ENCODE assay signal across 8 cellular contexts in the genomic region with DNA sequence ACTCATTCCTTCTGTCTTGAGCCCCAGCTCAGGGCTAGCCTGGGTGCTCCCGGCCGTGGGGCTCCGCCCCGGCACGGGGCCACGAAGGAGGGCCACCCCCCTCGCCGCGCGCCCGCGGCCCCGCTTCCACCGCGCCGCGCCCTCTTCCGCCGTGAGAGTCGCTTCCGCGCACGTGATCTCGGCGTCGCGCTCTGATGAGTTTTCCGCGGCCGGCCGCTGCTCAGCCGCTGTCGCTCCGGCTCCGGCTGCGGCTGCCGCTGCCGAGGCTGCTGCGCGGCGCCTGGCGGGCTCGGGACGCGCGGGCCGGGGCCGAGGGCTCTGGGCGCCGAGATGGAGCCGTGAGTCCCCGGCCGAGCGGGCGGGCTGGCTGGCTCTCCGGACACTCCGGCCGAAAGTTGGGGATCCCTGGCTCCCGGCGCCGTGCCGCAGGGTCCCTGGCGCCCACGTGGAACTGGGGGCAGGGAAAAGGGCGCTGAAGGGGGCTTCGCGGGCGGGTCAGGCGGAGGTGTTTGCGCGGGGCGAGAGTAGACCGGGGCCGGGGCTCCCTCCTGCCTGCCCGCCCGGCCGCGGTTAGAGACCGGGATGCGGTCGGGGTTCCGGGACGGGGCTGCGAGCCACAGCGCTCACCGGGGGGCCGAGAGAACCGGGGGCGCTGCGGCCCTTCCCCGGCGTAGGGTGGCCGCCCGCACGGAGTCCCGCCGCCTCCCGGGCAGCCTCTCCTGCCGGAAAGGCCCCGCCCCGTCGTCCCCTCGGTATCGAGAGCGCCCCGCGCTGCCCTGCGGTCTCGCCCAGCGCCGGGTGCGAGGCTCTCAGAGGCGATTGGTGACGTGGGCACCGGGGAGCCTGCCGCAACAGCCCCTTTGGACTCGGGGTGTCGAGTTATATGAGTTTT. TPM values are rescaled to one million over a fixed set of nuclear protein-coding genes. Genes with fewer than 3 reads are reported as not detected.
DNase-seq lines count a peak whose midpoint lies in the region; ATAC-seq, FAIRE-seq and TF ChIP-seq lines count a peak whose summit lies in the region.

TSS of gene TMEM181 (plus strand) at position 197 of the 892 bp plus-strand sequence. CDS start at position 331, 134 bp downstream.

- peak; percentile 85 for TF ChIP-seq POLR2A in GM12892 (IDR thresholded peaks at IDR 0.05; ENCODE audit: low read depth, low read length)

- peak within 1 kb of the TSS; percentile 95 for H3K4me2 ChIP-seq in astrocyte (ENCODE audit: low read length)

- H3K4me1 Mint-ChIP-seq in astrocyte (ENCODE audit: low read depth, unreplicated experiment): peaks cover 20% of the 10 kb centered on the region

- peak within 1 kb of the TSS; percentile 80 for H3K27ac Mint-ChIP-seq in astrocyte (ENCODE audit: unreplicated experiment)

- H3K36me3 ChIP-seq in astrocyte (ENCODE audit: insufficient read depth, low read length): no peaks in the 10 kb centered on the region

- peak; percentile 92 for ATAC-seq in HG02642 (IDR thresholded peaks at IDR 0.05; ENCODE audit: poor library complexity, unreplicated experiment)

- H3K27me3 Mint-ChIP-seq in astrocyte (ENCODE audit: low read depth, unreplicated experiment): no peaks in the 10 kb centered on the region

- peaks cover 2% of the 10 kb centered on the region for H3K9me3 Mint-ChIP-seq in astrocyte (ENCODE audit: unreplicated experiment)

- no peaks in the 10 kb centered on the region for H3K27me3 ChIP-seq in astrocyte (ENCODE audit: insufficient read depth, low read length)

- peaks cover 3% of the 10 kb centered on the region for H3K36me3 Mint-ChIP-seq in astrocyte (ENCODE audit: low read depth, unreplicated experiment)

- H3K79me2 ChIP-seq in astrocyte (ENCODE audit: insufficient read depth, low read length): peaks cover 47% of the 10 kb centered on the region

- H3K4me3 ChIP-seq in astrocyte (ENCODE audit: insufficient read depth, low read depth, low read length) (peak within 1 kb of the TSS; percentile 71), retinal pigment epithelial cell (ENCODE audit: low read length) (peak within 1 kb of the TSS; percentile 71)

- DNase-seq in GM12892 (ENCODE audit: insufficient read length) (peak; percentile 80), NCI-H128 (lab: John Stamatoyannopoulos, UW; ENCODE audit: unreplicated experiment) (peak; percentile 52), T-helper 22 cell (ENCODE audit: low read depth) (peak; percentile 75), astrocyte (ENCODE audit: low read depth) (peak; percentile 67), hepatic stellate cell (ENCODE audit: low spot score) (peak; percentile 86), retinal pigment epithelial cell (ENCODE audit: low read depth) (no peak), cerebellar nuclear complex (lab: John Stamatoyannopoulos, UW) (no peak)

- peak; percentile 99 for FAIRE-seq in GM12892 (lab: Jason Lieb, UNC)
- FAIRE-seq in astrocyte (lab: Jason Lieb, UNC): no peak

- H3K4me1 ChIP-seq in astrocyte (ENCODE audit: insufficient read depth, low read length): peaks cover 22% of the 10 kb centered on the region

- H2AFZ ChIP-seq in astrocyte (ENCODE audit: low read depth, low read length): peak within 1 kb of the TSS; percentile 99

- peak within 1 kb of the TSS; percentile 76 for H3K27ac ChIP-seq in astrocyte (ENCODE audit: low read depth, low read length)

- H3K4me3 Mint-ChIP-seq in astrocyte (ENCODE audit: unreplicated experiment): peak within 1 kb of the TSS; percentile 94

- peak within 1 kb of the TSS; percentile 89 for H3K9ac ChIP-seq in astrocyte (ENCODE audit: low read length)

- H4K20me1 ChIP-seq in astrocyte (ENCODE audit: insufficient read depth, low read length): peaks cover 42% of the 10 kb centered on the region

- TF ChIP-seq CTCF in astrocyte (IDR thresholded peaks at IDR 0.05; ENCODE audit: insufficient read depth, low read depth, low read length): no peak
- TF ChIP-seq CTCF in retinal pigment epithelial cell (conservative IDR thresholded peaks at IDR 0.05; ENCODE audit: low read depth, low read length): no peak

- no peaks in the 10 kb centered on the region for H3K9me3 ChIP-seq in astrocyte (ENCODE audit: insufficient read depth, low read depth, low read length)

RNA-seq across cellular contexts. Expression of gene TMEM181, which starts in this region (rescaled TPM):
- 6.9 TPM for polyA plus RNA-seq in GM12892 (2012; ENCODE audit: missing spikeins)
- 31.0 and 33.3 TPM in 2 replicates for total RNA-seq in astrocyte

Comparison
In these comparisons a context has a peak if more than half of its experiments do, and no peak if none do; other contexts are left out.
1. DNase-seq: peak in GM12892 (single experiment), NCI-H128 (single experiment), T-helper 22 cell (single experiment), astrocyte (single experiment) and hepatic stellate cell (single experiment); none in retinal pigment epithelial cell (single experiment) and cerebellar nuclear complex (0 of 2).